Comparison of ENCODE assay signal across 31 cellular contexts in genomic region chr13:42219870-42220269, GRCh38.
"Had no signal": no experiment of that assay in that cellular context is flagged by ENCODE, and none has a peak within 500 bp of the region (broad histone marks: within the 10 kb centered on the region; RNA-seq: fewer than 3 reads in every experiment).

No MANE protein-coding gene starts in this region.

- H3K4me2 ChIP-seq: neural progenitor cell, smooth muscle cell had no signal

- ATAC-seq: natural killer cell; psoas muscle; right cardiac atrium; sciatic nerve; stimulated activated memory B cell treated with anti-CD40 and anti-IgM and Interleukin-4, amounts not matched to agents 10 μg/mL and 1 μg/mL and 100 μg/mL, for 72 hours; stimulated activated naive CD8-positive, alpha-beta T cell treated with anti-CD3 and anti-CD28 coated beads, Interleukin-15, amount 100 ng/mL, for 72 hours; stimulated activated naive CD8-positive, alpha-beta T cell treated with anti-CD3 and anti-CD28 coated beads, Interleukin-15, Interleukin-2, amounts not matched to agents 100 U/mL and 50 U/mL, for 24 hours; upper lobe of right lung had no signal

- H3K27me3 Mint-ChIP-seq: progenitor cell of endocrine pancreas; stimulated activated memory B cell treated with anti-CD40 and anti-IgM and Interleukin-4, amounts not matched to agents 10 μg/mL and 1 μg/mL and 100 μg/mL, for 72 hours; stimulated activated naive CD8-positive, alpha-beta T cell treated with anti-CD3 and anti-CD28 coated beads, Interleukin-15, amount 100 ng/mL, for 72 hours; type B pancreatic cell had no signal

- H3K9me3 Mint-ChIP-seq: natural killer cell; nephron; neural progenitor cell; stimulated activated memory B cell treated with anti-CD40 and anti-IgM and Interleukin-4, amounts not matched to agents 10 μg/mL and 1 μg/mL and 100 μg/mL, for 72 hours; stimulated activated naive CD8-positive, alpha-beta T cell treated with anti-CD3 and anti-CD28 coated beads, Interleukin-15, amount 100 ng/mL, for 72 hours; type B pancreatic cell had no signal

- H3K4me1 ChIP-seq: parathyroid adenoma, psoas muscle, spleen, testis, tibial artery, transverse colon, upper lobe of right lung, uterus had no signal

- H3K27ac Mint-ChIP-seq: natural killer cell; nephron; neural progenitor cell; progenitor cell of endocrine pancreas; stimulated activated memory B cell treated with anti-CD40 and anti-IgM and Interleukin-4, amounts not matched to agents 10 μg/mL and 1 μg/mL and 100 μg/mL, for 72 hours; type B pancreatic cell had no signal

- H3K9me3 ChIP-seq: ovary, psoas muscle, spleen, suprapubic skin, testis, tibial artery, transverse colon, upper lobe of right lung, uterus had no signal

- H3K4me3 Mint-ChIP-seq: natural killer cell; nephron; neural progenitor cell; stimulated activated memory B cell treated with anti-CD40 and anti-IgM and Interleukin-4, amounts not matched to agents 10 μg/mL and 1 μg/mL and 100 μg/mL, for 72 hours; stimulated activated naive CD8-positive, alpha-beta T cell treated with anti-CD3 and anti-CD28 coated beads, Interleukin-15, amount 100 ng/mL, for 72 hours; type B pancreatic cell had no signal

- H3K4me1 Mint-ChIP-seq: natural killer cell; nephron; stimulated activated memory B cell treated with anti-CD40 and anti-IgM and Interleukin-4, amounts not matched to agents 10 μg/mL and 1 μg/mL and 100 μg/mL, for 72 hours; stimulated activated naive CD8-positive, alpha-beta T cell treated with anti-CD3 and anti-CD28 coated beads, Interleukin-15, amount 100 ng/mL, for 72 hours had no signal

- H3K27ac ChIP-seq: neural progenitor cell, ovary, parathyroid adenoma, psoas muscle, skin epidermis, spleen, suprapubic skin, testis, tibial artery, transverse colon, upper lobe of right lung, uterus had no signal

- H3K4me3 ChIP-seq: neural progenitor cell, ovary, psoas muscle, skin epidermis, smooth muscle cell, spleen, suprapubic skin, testis, tibial artery, transverse colon, upper lobe of right lung, uterus had no signal

- DNase-seq: natural killer cell; occipital lobe; ovary; posterior cingulate gyrus; psoas muscle; right cardiac atrium; spleen; stimulated activated CD4-positive, alpha-beta T cell treated with anti-CD3 and anti-CD28 coated beads, Interleukin-12 subunit alpha, Interleukin-12 subunit beta, amount 100 ng/mL, for 4 hours; stimulated activated CD4-positive, alpha-beta T cell treated with anti-CD3 and anti-CD28 coated beads, Interleukin-1b, Interleukin-23, amount 100 ng/mL, for 48 hours; stimulated activated CD4-positive, alpha-beta T cell treated with anti-CD3 and anti-CD28 coated beads, Interleukin-4, amount 100 ng/mL, for 1 hour; stimulated activated CD4-positive, alpha-beta T cell treated with anti-CD3 and anti-CD28 coated beads, Interleukin-4, amount 100 ng/mL, for 4 hours; stimulated activated CD8-positive, alpha-beta memory T cell treated with anti-CD3 and anti-CD28 coated beads, Interleukin-4, amount 100 ng/mL, for 48 hours; stimulated activated naive CD4-positive, alpha-beta T cell; stimulated activated naive CD8-positive, alpha-beta T cell treated with anti-CD3 and anti-CD28 coated beads, Interleukin-15, amount 100 ng/mL, for 72 hours; stimulated activated naive CD8-positive, alpha-beta T cell treated with anti-CD3 and anti-CD28 coated beads, Interleukin-15, Interleukin-2, amounts not matched to agents 100 U/mL and 50 U/mL, for 24 hours; substantia nigra; testis; tibial artery; transverse colon; upper lobe of right lung; uterus had no signal

- H3K36me3 Mint-ChIP-seq: natural killer cell; neural progenitor cell; stimulated activated memory B cell treated with anti-CD40 and anti-IgM and Interleukin-4, amounts not matched to agents 10 μg/mL and 1 μg/mL and 100 μg/mL, for 72 hours had no signal
